26 cellular contexts compared by ENCODE assay signal in the genomic region with DNA sequence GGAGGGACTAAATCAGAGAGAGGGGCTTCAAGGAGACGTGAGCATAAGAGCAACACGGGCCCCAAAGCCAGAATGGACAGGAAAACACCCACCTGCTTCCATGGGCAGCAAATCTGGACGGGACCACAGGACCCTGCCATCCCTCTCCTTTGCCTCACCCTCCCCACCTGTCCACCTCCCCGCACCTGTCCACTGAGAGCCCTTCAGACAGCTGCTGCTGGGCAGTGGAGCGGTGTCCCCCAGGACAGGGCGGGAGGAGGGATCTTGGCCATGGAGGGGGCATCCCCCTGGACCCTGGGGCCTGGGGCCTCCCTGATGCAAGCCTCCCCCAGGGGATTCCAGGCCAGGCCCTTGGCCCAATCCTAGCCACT. TPM values are rescaled to one million over a fixed set of nuclear protein-coding genes. Genes with fewer than 3 reads are reported as not detected.
DNase-seq lines count a peak whose midpoint lies in the region; ATAC-seq, FAIRE-seq and TF ChIP-seq lines count a peak whose summit lies in the region.
"Had no signal": no experiment of that assay in that cellular context is flagged by ENCODE, and none has a peak within 500 bp of the region (broad histone marks: within the 10 kb centered on the region; RNA-seq: fewer than 3 reads in every experiment).

No MANE protein-coding gene starts in this region.

- H3K36me3 ChIP-seq in endodermal cell (ENCODE audit: control insufficient read depth, insufficient read depth, low read length), result peaks cover 5% of the 10 kb centered on the region
- no peaks in the 10 kb centered on the region for H3K36me3 ChIP-seq in pancreas
- H3K36me3 ChIP-seq: neural progenitor cell, SJCRH30, thyroid gland had no signal

- H3K27me3 ChIP-seq in AG04450 (ENCODE audit: control insufficient read depth, insufficient read depth, low read length) (peaks cover 51% of the 10 kb centered on the region), endodermal cell (ENCODE audit: control insufficient read depth, insufficient read depth, low read length, poor library complexity, severe bottlenecking) (no peaks in the 10 kb centered on the region), pancreas (no peaks in the 10 kb centered on the region)
- H3K27me3 ChIP-seq: thyroid gland had no signal

- H3K4me1 Mint-ChIP-seq in Calu3 (ENCODE audit: low read depth, unreplicated experiment) (no peaks in the 10 kb centered on the region), endodermal cell (peaks cover 25% of the 10 kb centered on the region), WTC11 (peaks cover 17% of the 10 kb centered on the region)

- no peak overlapping the region for H3K9ac ChIP-seq in endodermal cell (ENCODE audit: extremely low read depth, low read length, poor library complexity, severe bottlenecking)
- H3K9ac ChIP-seq: GM23248, neural progenitor cell had no signal

- H3K27ac ChIP-seq in AG04450 (ENCODE audit: low read depth, low read length), result peak overlapping the region; percentile 11
- no peak overlapping the region for H3K27ac ChIP-seq in endodermal cell (ENCODE audit: low read depth, low read length)
- H3K27ac ChIP-seq in pancreas, result peak overlapping the region; percentile 69 to 87 (median 77)
- H3K27ac ChIP-seq: esophagus muscularis mucosa, gastroesophageal sphincter, GM23248, neural progenitor cell, SJCRH30, thyroid gland had no signal

- WGBS in endodermal cell (ENCODE audit: insufficient coverage in 1 of 2, insufficient read length in 1 of 2), 2 experiments, result 90 to 95% methylated on average over 4 to 6 of the region's 6 CpGs
- WGBS in pancreas, 2 donors, result 43 to 48% methylated on average over 5 to 6 of the region's 6 CpGs

- peaks cover 24% of the 10 kb centered on the region for H3K36me3 Mint-ChIP-seq in Calu3 (ENCODE audit: insufficient read depth, unreplicated experiment)
- peaks cover 12% of the 10 kb centered on the region for H3K36me3 Mint-ChIP-seq in endodermal cell (ENCODE audit: low read depth)
- no peaks in the 10 kb centered on the region for H3K36me3 Mint-ChIP-seq in WTC11
- H3K36me3 Mint-ChIP-seq: activated CD8-positive, alpha-beta memory T cell treated with anti-CD3 and anti-CD28 coated beads, Interleukin-2, amount 10 ng/mL, durations not matched to agents 7 days and 5 days; neural progenitor cell had no signal

- no peak for FAIRE-seq in pancreas (lab: Jason Lieb, UNC)
- FAIRE-seq: bronchial epithelial cell, D721Med, HTR-8/SVneo had no signal

- ATAC-seq in pancreas (no peak), SK-N-SH treated with all-trans-retinoic acid at 6 μM for 48 hours (no peak), HG02798 (IDR thresholded peaks at IDR 0.05; ENCODE audit: poor library complexity, unreplicated experiment) (no peak), WTC11 (no peak)
- ATAC-seq: activated CD8-positive, alpha-beta memory T cell treated with anti-CD3 and anti-CD28 coated beads, Interleukin-2, amount 10 ng/mL, durations not matched to agents 7 days and 5 days; gastroesophageal sphincter had no signal

- no peak overlapping the region for H3K4me3 ChIP-seq in AG04450 (ENCODE audit: low read depth, low read length)
- no peak overlapping the region for H3K4me3 ChIP-seq in endodermal cell (ENCODE audit: low read length)
- H3K4me3 ChIP-seq in pancreas, result peak overlapping the region in 2 of 4 donors; percentile 40 to 50
- H3K4me3 ChIP-seq: gastroesophageal sphincter, GM23248, SJCRH30 had no signal

- intact Hi-C loops in Calu3 (cut with micrococcal nuclease; ENCODE audit: unreplicated experiment) (no loop called here), pancreas (cut with DNase I) (loop anchor here in 2 of 3 donors (10.0 kb wide), 2 partner anchors 46 to 146 kb away; partner anchors contain the start of genes AJM1 (in 1 of the 2), C8G (in 1 of the 2), FBXW5 (in 1 of the 2) and PHPT1 (in 1 of the 2))

- BruUV-seq in Calu3 (replicated peaks; lab: Mats Ljungman, UMichigan), result no TSS peak

- H3K4me1 ChIP-seq in endodermal cell (ENCODE audit: control insufficient read depth, insufficient read depth, low read length) (peaks cover 10% of the 10 kb centered on the region), pancreas (peaks cover 29 to 34% (median 32%) of the 10 kb centered on the region in 3 donors)

- TF ChIP-seq CTCF in AG04450 (IDR thresholded peaks at IDR 0.05; ENCODE audit: low read depth, low read length), result no peak
- TF ChIP-seq CTCF in Calu3 (IDR thresholded peaks at IDR 0.05; ENCODE audit: unreplicated experiment), result no peak
- no peak for TF ChIP-seq CTCF in endodermal cell (conservative IDR thresholded peaks at IDR 0.05)
- no peak for TF ChIP-seq CTCF in pancreas (IDR thresholded peaks at IDR 0.05)
- no peak for TF ChIP-seq CTCF in WTC11 (IDR thresholded peaks at IDR 0.05)

- peaks cover 12% of the 10 kb centered on the region for H3K27me3 Mint-ChIP-seq in Calu3 (ENCODE audit: unreplicated experiment)
- peaks cover 20% of the 10 kb centered on the region for H3K27me3 Mint-ChIP-seq in endodermal cell (ENCODE audit: insufficient read depth)
- peaks cover 51% of the 10 kb centered on the region for H3K27me3 Mint-ChIP-seq in WTC11 (ENCODE audit: low read depth)

- DNase-seq in AG04450 (ENCODE audit: low read depth, low spot score) (no peak), Calu3 (no peak), endodermal cell (no peak), pancreas (no peak), WTC11 (ENCODE audit: low spot score) (no peak), dedifferentiated amniotic fluid mesenchymal stem cell (ENCODE audit: extremely low spot score) (no peak)
- DNase-seq: activated CD8-positive, alpha-beta memory T cell treated with anti-CD3 and anti-CD28 coated beads, Interleukin-2, amount 10 ng/mL, durations not matched to agents 7 days and 5 days; GM23248; NCI-H2107; SJCRH30; stimulated activated CD4-positive, alpha-beta T cell treated with anti-CD3 and anti-CD28 coated beads, Interleukin-1b, Interleukin-23, amount 100 ng/mL, for 48 hours; stimulated activated naive CD4-positive, alpha-beta T cell; T-helper 2 cell had no signal

- peak overlapping the region; percentile 63 for H3K4me3 Mint-ChIP-seq in Calu3 (ENCODE audit: low read depth, unreplicated experiment)
- peak overlapping the region; percentile 82 for H3K4me3 Mint-ChIP-seq in endodermal cell
- no peak overlapping the region for H3K4me3 Mint-ChIP-seq in WTC11
- H3K4me3 Mint-ChIP-seq: activated CD8-positive, alpha-beta memory T cell treated with anti-CD3 and anti-CD28 coated beads, Interleukin-2, amount 10 ng/mL, durations not matched to agents 7 days and 5 days had no signal

- H3K9me3 ChIP-seq in AG04450 (ENCODE audit: control insufficient read depth, insufficient read depth, low read length) (no peaks in the 10 kb centered on the region; the same call in 1 of the 2 replicates), endodermal cell (ENCODE audit: control insufficient read depth, low read length) (no peaks in the 10 kb centered on the region), pancreas (no peaks in the 10 kb centered on the region)
- H3K9me3 ChIP-seq: esophagus muscularis mucosa, gastroesophageal sphincter, SJCRH30, thyroid gland had no signal

- CTCF ChIA-PET in AG04450 (lab: Charles Lee) (no interaction called here), Calu3 (lab: Charles Lee) (interaction anchor here (0.9 to 1.0 kb wide), 2 partner anchors 8 to 193 kb away, joined by 3 to 5 read pairs; partner anchors contain the start of gene PAXX), WTC11 (lab: Charles Lee) (interaction anchor here (1.5 to 2.8 kb wide), 3 partner anchors 10 to 44 kb away, joined by 7 to 13 read pairs (median 10); partner anchors contain the start of genes AJM1 and RABL6)

- H3K27ac Mint-ChIP-seq in Calu3 (ENCODE audit: unreplicated experiment) (no peak overlapping the region), endodermal cell (no peak overlapping the region), WTC11 (no peak overlapping the region)
- H3K27ac Mint-ChIP-seq: activated CD8-positive, alpha-beta memory T cell treated with anti-CD3 and anti-CD28 coated beads, Interleukin-2, amount 10 ng/mL, durations not matched to agents 7 days and 5 days; activated T-helper 2 cell treated with anti-CD3 and anti-CD28 coated beads, Interferon-gamma antibody, Interleukin-2, Interleukin-4, amounts not matched to agents 10 μg/mL and 5 μg/mL and 100 μg/mL, durations not matched to agents 14 hours and 24 hours and 36 hours; neural progenitor cell had no signal

- no peaks in the 10 kb centered on the region for H3K9me3 Mint-ChIP-seq in Calu3 (ENCODE audit: low read depth, unreplicated experiment)
- no peaks in the 10 kb centered on the region for H3K9me3 Mint-ChIP-seq in endodermal cell
- H3K9me3 Mint-ChIP-seq in WTC11, result no peaks in the 10 kb centered on the region
- H3K9me3 Mint-ChIP-seq: activated T-helper 2 cell treated with anti-CD3 and anti-CD28 coated beads, Interferon-gamma antibody, Interleukin-2, Interleukin-4, amounts not matched to agents 10 μg/mL and 5 μg/mL and 100 μg/mL, durations not matched to agents 14 hours and 24 hours and 36 hours; neural progenitor cell had no signal

- POLR2A ChIA-PET in AG04450 (lab: Yijun Ruan, JAX), result no interaction called here
- POLR2A ChIA-PET in WTC11 (lab: Charles Lee), result no interaction called here

RNA-seq across cellular contexts. Expression of gene CCDC183, which starts 2.6 kb away (rescaled TPM):
- polyA plus RNA-seq in AG04450 (2011; rRNA removed), result 0.05 and 0.21 TPM in 2 replicates
- polyA minus RNA-seq in AG04450 (2011; rRNA and poly(A)+ RNA removed), result 0.55 TPM in 1 of 2 replicates, not detected in the other
- total RNA-seq in Calu3 (2022), result 0.38 TPM in 1 of 2 replicates, not detected in the other
- 10 to 100 TPM; 10.9 to 13.4 TPM for total RNA-seq in endodermal cell
- polyA plus RNA-seq in endodermal cell (2013, experiment 1 of 2), result 4.6 TPM
- polyA plus RNA-seq in endodermal cell (2013, experiment 2 of 2), result 5.1 TPM
- 1 to 10 TPM; 2.4 to 5.5 (median 2.9) TPM for total RNA-seq in pancreas
- 10 to 100 TPM in 1 of 2 donors, 1 to 10 TPM in 1; 9.2 to 10.7 TPM for polyA plus RNA-seq in pancreas
- total RNA-seq in WTC11 (2021), result 1.7 to 2.1 TPM (median 2.0 TPM) in 3 replicates
- total RNA-seq: activated T-helper 2 cell treated with anti-CD3 and anti-CD28 coated beads, Interferon-gamma antibody, Interleukin-2, Interleukin-4, amounts not matched to agents 10 μg/mL and 5 μg/mL and 100 μg/mL, durations not matched to agents 14 hours and 24 hours and 36 hours; G401 had no signal

RNA-seq across cellular contexts. Expression of gene TMEM141, which starts 7.5 kb away (rescaled TPM):
- polyA plus RNA-seq in AG04450 (2011; rRNA removed) (34.9 and 44.3 TPM in 2 replicates), pancreas (100 to 1,000 TPM in 1 of 2 donors, 10 to 100 TPM in 1; 84.5 to 104 TPM)
- polyA minus RNA-seq in AG04450 (2011; rRNA and poly(A)+ RNA removed), result 9.3 and 18.9 TPM in 2 replicates
- total RNA-seq in Calu3 (2022) (64.1 and 75.8 TPM in 2 replicates), endodermal cell (100 to 1,000 TPM; 215 to 339 TPM), pancreas (10 to 100 TPM; 29.2 to 53.1 (median 34.2) TPM), WTC11 (2021) (72.0 to 86.7 TPM (median 86.1 TPM) in 3 replicates)
- polyA plus RNA-seq in endodermal cell (2013, experiment 1 of 2), result 60.9 TPM
- polyA plus RNA-seq in endodermal cell (2013, experiment 2 of 2), result 57.1 TPM

RNA-seq across cellular contexts. Expression of gene RABL6, which starts 9.1 kb away (rescaled TPM):
- 35.4 and 41.1 TPM in 2 replicates for polyA plus RNA-seq in AG04450 (2011; rRNA removed)
- polyA minus RNA-seq in AG04450 (2011; rRNA and poly(A)+ RNA removed), result 48.7 and 53.3 TPM in 2 replicates
- 68.9 and 72.4 TPM in 2 replicates for total RNA-seq in Calu3 (2022)
- 100 to 1,000 TPM; 159 to 206 TPM for total RNA-seq in endodermal cell
- polyA plus RNA-seq in endodermal cell (2013, experiment 1 of 2), result 128 TPM
- polyA plus RNA-seq in endodermal cell (2013, experiment 2 of 2), result 116 TPM
- 10 to 100 TPM; 50.7 to 76.5 (median 60.4) TPM for total RNA-seq in pancreas
- 100 to 1,000 TPM in 1 of 2 donors, 10 to 100 TPM in 1; 98.0 to 119 TPM for polyA plus RNA-seq in pancreas
- 134 to 171 TPM (median 139 TPM) in 3 replicates for total RNA-seq in WTC11 (2021)

RNA-seq across cellular contexts. Expression of gene LCN15, which starts 34.4 kb away (rescaled TPM):
- not detected in 2 replicates for polyA plus RNA-seq in AG04450 (2011; rRNA removed)
- not detected in 2 replicates for polyA minus RNA-seq in AG04450 (2011; rRNA and poly(A)+ RNA removed)
- not detected in 2 replicates for total RNA-seq in Calu3 (2022)
- 1 to 10 TPM in 1 of 2 donors, under 1 TPM in 1; 0.51 to 1.2 TPM for total RNA-seq in endodermal cell
- polyA plus RNA-seq in endodermal cell (2013, experiment 1 of 2), result 0.82 TPM
- polyA plus RNA-seq in endodermal cell (2013, experiment 2 of 2), result 0.95 TPM
- total RNA-seq in pancreas, result not detected
- polyA plus RNA-seq in pancreas, result not detected
- total RNA-seq in WTC11 (2021), result 0.52 to 1.0 TPM (median 0.96 TPM) in 3 replicates
- total RNA-seq: activated CD8-positive, alpha-beta memory T cell treated with anti-CD3 and anti-CD28 coated beads, Interleukin-2, amount 10 ng/mL, durations not matched to agents 7 days and 5 days; activated T-helper 2 cell treated with anti-CD3 and anti-CD28 coated beads, Interferon-gamma antibody, Interleukin-2, Interleukin-4, amounts not matched to agents 10 μg/mL and 5 μg/mL and 100 μg/mL, durations not matched to agents 14 hours and 24 hours and 36 hours; bronchial epithelial cell; esophagus muscularis mucosa; G401; gastroesophageal sphincter; GM23248; SJCRH30; thyroid gland had no signal
- polyA plus RNA-seq: GM23248 had no signal

RNA-seq across cellular contexts. Expression of gene LCN8, which starts 40.6 kb away (rescaled TPM):
- polyA plus RNA-seq in AG04450 (2011; rRNA removed), result not detected in 2 replicates
- not detected in 2 replicates for polyA minus RNA-seq in AG04450 (2011; rRNA and poly(A)+ RNA removed)
- total RNA-seq in Calu3 (2022), result not detected in 2 replicates
- total RNA-seq in endodermal cell, result not detected
- polyA plus RNA-seq in endodermal cell (2013, experiment 1 of 2), result not detected
- not detected for polyA plus RNA-seq in endodermal cell (2013, experiment 2 of 2)
- not detected for total RNA-seq in pancreas
- not detected for polyA plus RNA-seq in pancreas
- 0.21 TPM in 1 of 3 replicates, not detected in the others for total RNA-seq in WTC11 (2021)
- total RNA-seq: activated CD8-positive, alpha-beta memory T cell treated with anti-CD3 and anti-CD28 coated beads, Interleukin-2, amount 10 ng/mL, durations not matched to agents 7 days and 5 days; activated T-helper 2 cell treated with anti-CD3 and anti-CD28 coated beads, Interferon-gamma antibody, Interleukin-2, Interleukin-4, amounts not matched to agents 10 μg/mL and 5 μg/mL and 100 μg/mL, durations not matched to agents 14 hours and 24 hours and 36 hours; bronchial epithelial cell; dermis microvascular lymphatic vessel endothelial cell; esophagus muscularis mucosa; G401; gastroesophageal sphincter; GM23248; mesenteric fat pad; SJCRH30 had no signal
- polyA plus RNA-seq: GM23248 had no signal
